In the genomic region with DNA sequence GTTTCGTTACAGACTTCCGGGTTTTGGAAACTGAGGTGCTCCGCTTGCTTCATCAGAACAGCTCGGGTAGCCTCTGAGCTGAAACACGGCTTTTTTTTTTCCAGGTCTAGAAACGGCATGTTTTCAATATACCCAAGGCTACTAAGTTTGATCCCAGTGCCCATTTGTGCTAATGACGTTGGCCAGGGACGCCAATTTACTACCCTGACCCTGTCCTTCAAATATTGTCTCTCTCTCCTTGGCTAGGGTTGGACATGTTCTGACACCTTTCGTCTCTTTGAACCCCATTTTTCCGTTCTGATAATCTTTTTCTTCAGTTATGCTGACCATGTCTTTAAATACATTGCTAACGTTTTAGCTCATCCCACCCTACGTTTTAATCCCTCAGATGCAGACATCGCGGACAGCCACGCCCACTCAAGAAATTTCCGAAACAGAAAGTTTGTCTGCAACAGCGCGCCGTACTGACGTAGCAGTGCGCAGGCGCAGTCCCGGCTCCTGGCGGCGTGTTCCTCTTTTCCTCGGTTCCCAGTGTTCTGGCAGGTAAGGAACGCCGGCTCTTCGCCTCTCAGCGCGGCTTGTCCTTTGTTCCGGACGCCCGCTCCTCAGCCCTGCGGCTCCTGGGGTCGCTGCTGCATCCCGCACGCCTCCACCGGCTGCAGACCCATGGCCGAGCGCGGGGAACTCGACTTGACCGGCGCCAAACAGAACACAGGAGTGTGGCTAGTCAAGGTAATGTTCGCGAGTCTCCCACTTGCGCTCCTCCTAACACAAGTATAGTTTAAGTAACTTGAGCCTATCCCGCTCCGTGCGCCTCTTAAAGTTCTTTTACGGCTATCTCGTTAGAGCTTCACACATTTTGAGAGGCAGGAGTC, we compare ENCODE assay signal across 8 cellular contexts. TPM values are rescaled to one million over a fixed set of nuclear protein-coding genes. Genes with fewer than 3 reads are reported as not detected.
DNase-seq lines count a peak whose midpoint lies in the region; ATAC-seq and TF ChIP-seq lines count a peak whose summit lies in the region.

A gene with protein sequence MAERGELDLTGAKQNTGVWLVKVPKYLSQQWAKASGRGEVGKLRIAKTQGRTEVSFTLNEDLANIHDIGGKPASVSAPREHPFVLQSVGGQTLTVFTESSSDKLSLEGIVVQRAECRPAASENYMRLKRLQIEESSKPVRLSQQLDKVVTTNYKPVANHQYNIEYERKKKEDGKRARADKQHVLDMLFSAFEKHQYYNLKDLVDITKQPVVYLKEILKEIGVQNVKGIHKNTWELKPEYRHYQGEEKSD (plus strand): TSS at position 521 of the 875 bp plus-strand sequence. CDS start 146 bp downstream, at position 667.

- no peaks in the 10 kb centered on the region; the same call in 1 of the 2 replicates for H3K27me3 ChIP-seq in H7 (ENCODE audit: control insufficient read depth, insufficient read depth, low read length)
- H3K27me3 ChIP-seq in Loucy (ENCODE audit: insufficient read depth, low read length, poor library complexity, severe bottlenecking), result no peaks in the 10 kb centered on the region
- no peaks in the 10 kb centered on the region for H3K27me3 ChIP-seq in foreskin keratinocyte
- no peaks in the 10 kb centered on the region for H3K27me3 ChIP-seq in neural progenitor cell
- no peaks in the 10 kb centered on the region for H3K27me3 ChIP-seq in stomach smooth muscle (ENCODE audit: control insufficient read depth in 1 of 2, insufficient read depth in 2 of 2, low read length in 2 of 2)

- H3K9me2 ChIP-seq in Loucy (replicated peaks; ENCODE audit: low read depth, low read length), result no peaks in the 10 kb centered on the region

- DNase-seq in ELF-1 (ENCODE audit: low read depth, low spot score) (peak; percentile 94), H7 (peak; percentile 92), SHP77 treated with DMSO at 0.1 percent for 48 hours (lab: John Stamatoyannopoulos, UW) (peak; percentile 62), foreskin keratinocyte (peak; percentile 68 to 84), neural progenitor cell (ENCODE audit: low spot score) (peak; percentile 95)
- peak; percentile 81 for DNase-seq in activated effector memory CD4-positive, alpha-beta T cell treated with Interleukin-2 at 50 U/mL for 16 hours

- H3K27ac ChIP-seq in foreskin keratinocyte (peak within 1 kb of the TSS; percentile 88), neural progenitor cell (peak within 1 kb of the TSS; percentile 92), stomach smooth muscle (ENCODE audit: low read length) (peak within 1 kb of the TSS; percentile 58)

- no peak within 1 kb of the TSS for H3K27ac Mint-ChIP-seq in neural progenitor cell

- ATAC-seq in foreskin keratinocyte, result peak; percentile 75

- H2AFZ ChIP-seq in Loucy (ENCODE audit: low read length) (peak within 1 kb of the TSS; percentile 88), neural progenitor cell (replicated peaks) (peak within 1 kb of the TSS; percentile 96)

- H3K36me3 Mint-ChIP-seq in neural progenitor cell, result peaks cover 2% of the 10 kb centered on the region

- H4K20me1 ChIP-seq in Loucy (ENCODE audit: insufficient read depth, low read length, poor library complexity, severe bottlenecking), result peaks cover 14% of the 10 kb centered on the region
- H4K20me1 ChIP-seq in neural progenitor cell (ENCODE audit: low read depth), result peaks cover 11% of the 10 kb centered on the region

- H3K79me2 ChIP-seq in Loucy (ENCODE audit: insufficient read depth, low read length) (peaks cover 44% of the 10 kb centered on the region), neural progenitor cell (ENCODE audit: low read depth) (peaks cover 48% of the 10 kb centered on the region)

- H3K4me2 ChIP-seq in Loucy (ENCODE audit: low read depth, low read length, poor library complexity, severe bottlenecking) (peak within 1 kb of the TSS; percentile 92), neural progenitor cell (peak within 1 kb of the TSS; percentile 93)

- peak within 1 kb of the TSS; percentile 76 for H3K9ac ChIP-seq in Loucy (ENCODE audit: low read depth, low read length, poor library complexity, severe bottlenecking)
- H3K9ac ChIP-seq in neural progenitor cell, result peak within 1 kb of the TSS; percentile 59
- peak within 1 kb of the TSS; percentile 85 to 91 for H3K9ac ChIP-seq in stomach smooth muscle (ENCODE audit: low read length in 2 of 2)

- H3K4me1 Mint-ChIP-seq in neural progenitor cell, result peaks cover 2% of the 10 kb centered on the region

- no peaks in the 10 kb centered on the region for H3K9me3 Mint-ChIP-seq in neural progenitor cell

- TF ChIP-seq CTCF in Loucy (conservative IDR thresholded peaks at IDR 0.05; ENCODE audit: low read length) (no peak), foreskin keratinocyte (conservative IDR thresholded peaks at IDR 0.05) (no peak), neural progenitor cell (IDR thresholded peaks at IDR 0.05) (peak; percentile 25)

- H3K4me1 ChIP-seq in Loucy (ENCODE audit: insufficient read depth, low read length, poor library complexity, severe bottlenecking), result peaks cover 28% of the 10 kb centered on the region
- no peaks in the 10 kb centered on the region for H3K4me1 ChIP-seq in foreskin keratinocyte
- H3K4me1 ChIP-seq in neural progenitor cell, result peaks cover 10% of the 10 kb centered on the region
- H3K4me1 ChIP-seq in stomach smooth muscle (ENCODE audit: control insufficient read depth, insufficient read depth, low read length), result peaks cover 15% of the 10 kb centered on the region

- H3F3A ChIP-seq in Loucy (ENCODE audit: low read depth) (no peaks in the 10 kb centered on the region), neural progenitor cell (ENCODE audit: low read depth) (peaks cover 5% of the 10 kb centered on the region)

- H3K36me3 ChIP-seq in H7 (replicated peaks; ENCODE audit: control insufficient read depth, insufficient read depth, low read length) (peaks cover 2% of the 10 kb centered on the region; the same call in 1 of the 2 replicates), Loucy (ENCODE audit: insufficient read depth, low read length) (no peaks in the 10 kb centered on the region), neural progenitor cell (no peaks in the 10 kb centered on the region), stomach smooth muscle (ENCODE audit: control insufficient read depth in 2 of 2, insufficient read depth in 2 of 2, low read length in 2 of 2) (no peaks in the 10 kb centered on the region)

- H3K27me3 Mint-ChIP-seq in neural progenitor cell (ENCODE audit: insufficient read depth, low read depth), result peaks cover 6% of the 10 kb centered on the region

- no peak within 1 kb of the TSS for H3K4me3 Mint-ChIP-seq in neural progenitor cell

- H3K9me3 ChIP-seq in Loucy (ENCODE audit: insufficient read depth, low read depth, low read length) (no peaks in the 10 kb centered on the region), neural progenitor cell (ENCODE audit: low read depth) (no peaks in the 10 kb centered on the region), stomach smooth muscle (ENCODE audit: control insufficient read depth in 2 of 2, low read length in 2 of 2) (no peaks in the 10 kb centered on the region)

- H3K4me3 ChIP-seq in H7 (ENCODE audit: insufficient read depth, low read depth, low read length), result peak within 1 kb of the TSS; percentile 51
- peak within 1 kb of the TSS; percentile 78 for H3K4me3 ChIP-seq in Loucy (ENCODE audit: low read length, poor library complexity, severe bottlenecking)
- H3K4me3 ChIP-seq in neural progenitor cell, result peak within 1 kb of the TSS; percentile 85
- H3K4me3 ChIP-seq in stomach smooth muscle (ENCODE audit: low read length in 2 of 2), result peak within 1 kb of the TSS; percentile 89 to 98

RNA-seq across cellular contexts. Expression of the gene that starts here (rescaled TPM):
- total RNA-seq in H7 (2014; rRNA removed; shearing (Covaris generic)), result 30.6 and 40.8 TPM in 2 replicates
- total RNA-seq in foreskin keratinocyte (45.4 and 49.3 TPM in 2 replicates), neural progenitor cell (ENCODE audit: low replicate concordance) (33.7 and 54.1 TPM in 2 replicates)
- 34.5 and 42.8 TPM in 2 replicates for polyA plus RNA-seq in foreskin keratinocyte

Comparison
In these comparisons a context has a peak if more than half of its experiments do, and no peak if none do; other contexts are left out.
1. Peak in every context shown above with its lines: DNase-seq, ATAC-seq, H3K4me3 ChIP-seq and H3K27ac ChIP-seq.